8 cellular contexts compared by ENCODE assay signal in the genomic region with DNA sequence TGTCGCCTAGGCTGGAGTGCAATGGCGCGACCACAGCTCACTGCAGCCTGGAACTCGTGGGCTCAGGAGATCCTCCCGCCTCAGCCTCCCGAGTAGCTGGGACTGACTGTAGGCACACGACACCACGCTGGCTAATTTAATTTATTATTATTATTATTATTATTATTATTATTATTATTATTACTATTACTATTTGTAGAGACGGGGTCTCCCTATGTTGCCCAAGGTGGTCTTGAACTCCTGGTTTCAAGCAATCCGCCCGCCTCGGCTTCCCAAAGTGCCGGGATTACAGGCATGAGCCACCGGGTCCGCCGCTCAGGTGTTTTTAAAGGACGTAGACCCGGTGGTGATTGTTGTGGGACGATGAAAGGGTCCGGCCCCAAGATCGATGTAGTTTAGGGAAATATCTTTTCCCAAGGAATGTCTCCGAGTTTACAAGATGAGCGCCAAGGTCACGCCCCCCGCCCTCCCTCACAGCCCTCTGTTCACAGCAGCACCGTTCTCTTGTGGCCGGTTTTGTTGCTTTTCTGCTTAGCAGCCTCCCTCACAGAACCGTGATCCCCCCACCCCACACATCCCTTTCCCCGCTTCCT. TPM values are rescaled to one million over a fixed set of nuclear protein-coding genes. Genes with fewer than 3 reads are reported as not detected.
A peak's percentile ranks its signal among the peaks of the same experiment; 100 is the strongest.
DNase-seq lines count a peak whose midpoint lies in the region; ATAC-seq and TF ChIP-seq lines count a peak whose summit lies in the region.

No MANE protein-coding gene starts in this region.

- POLR2A ChIA-PET in AG04449 (lab: Yijun Ruan, JAX), result no interaction called here

- CTCF ChIA-PET in AG04449 (lab: Yijun Ruan, JAX), result no interaction called here

- H3K4me1 ChIP-seq in duodenal mucosa (ENCODE audit: control insufficient read depth in 1 of 2, insufficient read depth in 2 of 2, low read length in 2 of 2), result peaks cover 7 to 10% of the 10 kb centered on the region in 2 donors

- no peak for TF ChIP-seq CTCF in AG04449 (IDR thresholded peaks at IDR 0.05; ENCODE audit: insufficient read depth, low read length, missing control alignments)

- H3K4me3 Mint-ChIP-seq in naive B cell, result peak overlapping the region; percentile 76 to 95 (median 91)

- H3K27ac ChIP-seq in KOPT-K1 (ENCODE audit: low read depth, low read length, poor library complexity, severe bottlenecking) (peak overlapping the region; percentile 78), duodenal mucosa (ENCODE audit: low read depth, low read length) (peak overlapping the region; percentile 91)

- no peaks in the 10 kb centered on the region for H3K9me3 ChIP-seq in KOPT-K1 (ENCODE audit: insufficient read depth, low read length, poor library complexity, severe bottlenecking)
- no peaks in the 10 kb centered on the region for H3K9me3 ChIP-seq in duodenal mucosa (ENCODE audit: control insufficient read depth in 1 of 2, low read length in 2 of 2)

- DNase-seq in AG04449 (ENCODE audit: low read depth, low spot score) (no peak), naive B cell (no peak), hypothalamus (lab: John Stamatoyannopoulos, UW) (no peak), middle frontal gyrus (ENCODE audit: extremely low spot score, low spot score) (no peak), cerebellar nuclear complex (lab: John Stamatoyannopoulos, UW) (no peak), NCI-H69 (lab: John Stamatoyannopoulos, UW) (no peak)

- no peaks in the 10 kb centered on the region for H3K27me3 ChIP-seq in duodenal mucosa (ENCODE audit: control insufficient read depth in 1 of 2, insufficient read depth in 2 of 2, low read length in 2 of 2)

- H3K27ac Mint-ChIP-seq in naive B cell, result peak overlapping the region in 4 of 6 donors; percentile 63 to 77 (median 73)

- H3K4me3 ChIP-seq in AG04449 (ENCODE audit: low read depth, low read length), result peak overlapping the region; percentile 65
- H3K4me3 ChIP-seq in duodenal mucosa (ENCODE audit: low read depth in 1 of 2, low read length in 2 of 2), result peak overlapping the region; percentile 70 to 71

- H3K9ac ChIP-seq in duodenal mucosa (ENCODE audit: low read depth in 1 of 2, low read length in 2 of 2), result peak overlapping the region in 1 of 2 donors; percentile 21

- H3K4me1 Mint-ChIP-seq in naive B cell, result peaks cover 13 to 21% (median 14%) of the 10 kb centered on the region in 3 donors

- H3K36me3 Mint-ChIP-seq in naive B cell, result no peaks in the 10 kb centered on the region

- H3K36me3 ChIP-seq in KOPT-K1 (ENCODE audit: insufficient read depth, low read length) (peaks cover 12% of the 10 kb centered on the region), duodenal mucosa (ENCODE audit: control insufficient read depth in 1 of 2, insufficient read depth in 2 of 2, low read length in 2 of 2) (no peaks in the 10 kb centered on the region)

- H3K27me3 Mint-ChIP-seq in naive B cell, result no peaks in the 10 kb centered on the region

- no peak for ATAC-seq in naive B cell (ENCODE audit: low read depth in 2 of 2)

- H3K9me3 Mint-ChIP-seq in naive B cell, result no peaks in the 10 kb centered on the region

RNA-seq across cellular contexts. Expression of a gene that starts 0.7 kb away (rescaled TPM):
- polyA plus RNA-seq in naive B cell (ENCODE audit: low read depth in 6 of 6), result 1 to 10 TPM; 1.5 to 5.1 (median 3.7) TPM

RNA-seq across cellular contexts. Expression of a gene that starts 31.6 kb away (rescaled TPM):
- polyA plus RNA-seq in naive B cell (ENCODE audit: low read depth in 6 of 6), result 1 to 10 TPM in 4 of 6 donors, under 1 TPM in 1, not detected in 1; 0.48 to 2.4 (median 1.8) TPM
